10 cellular contexts compared by ENCODE assay signal in the genomic region with DNA sequence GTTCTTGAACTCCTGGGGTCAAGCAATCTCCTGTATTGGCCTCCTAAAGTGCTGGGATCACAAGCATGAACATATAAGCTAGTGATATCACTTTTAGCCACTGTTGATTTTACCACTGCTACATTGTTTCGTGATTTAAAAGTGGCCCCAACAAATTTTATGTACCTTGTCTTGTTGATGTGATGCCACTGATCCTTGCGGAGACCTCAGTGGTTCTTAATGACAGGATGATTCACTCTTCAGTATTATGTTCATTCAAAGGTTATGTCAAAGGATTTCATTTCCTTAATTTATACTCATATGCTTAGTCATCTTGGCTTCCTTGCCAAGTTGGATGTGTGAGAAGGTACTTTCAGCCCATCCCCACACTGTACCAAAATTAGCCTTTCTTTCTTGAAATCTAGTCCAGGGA. TPM values are rescaled to one million over a fixed set of nuclear protein-coding genes. Genes with fewer than 3 reads are reported as not detected.
DNase-seq lines count a peak whose midpoint lies in the region; ATAC-seq and TF ChIP-seq lines count a peak whose summit lies in the region.
"Had no signal": no experiment of that assay in that cellular context is flagged by ENCODE, and none has a peak within 500 bp of the region (broad histone marks: within the 10 kb centered on the region; RNA-seq: fewer than 3 reads in every experiment).

No MANE protein-coding gene starts in this region.

- in situ Hi-C loops in IMR-90 (cut with MboI; ENCODE audit: low sequenced_read_pairs): loop anchor here (10.0 kb wide), 1 partner anchor 599 kb away; no protein-coding TSS in a partner anchor

- TF ChIP-seq CTCF in DOHH2 (IDR thresholded peaks at IDR 0.05; ENCODE audit: low read depth, low read length, poor library complexity, severe bottlenecking) (no peak), IMR-90 (conservative IDR thresholded peaks at IDR 0.05; ENCODE audit: low read depth, low read length) (no peak)

- no peak overlapping the region for H3K56ac ChIP-seq in IMR-90 (ENCODE audit: extremely low read depth, insufficient read depth, low read length)

- H3K4me3 ChIP-seq in DOHH2 (ENCODE audit: low read length) (no peak overlapping the region), IMR-90 (ENCODE audit: insufficient read depth, low read depth, low read length) (no peak overlapping the region), adipocyte (ENCODE audit: low read length) (no peak overlapping the region), H7 (ENCODE audit: insufficient read depth, low read depth, low read length) (no peak overlapping the region)
- H3K4me3 ChIP-seq in naive thymus-derived CD4-positive, alpha-beta T cell (ENCODE audit: low read length): no peak overlapping the region

- intact Hi-C loops in IMR-90 (cut with micrococcal nuclease): no loop called here
- intact Hi-C loops in naive thymus-derived CD4-positive, alpha-beta T cell (cut with micrococcal nuclease): loop anchor here in 1 of 2 donors (1.0 kb wide), 1 partner anchor 8 kb away; no protein-coding TSS in a partner anchor

- H3K27ac Mint-ChIP-seq in naive thymus-derived CD4-positive, alpha-beta T cell: peak overlapping the region in 3 of 9 donors; percentile 10 to 59 (median 39)
- H3K27ac Mint-ChIP-seq: activated CD4-positive, alpha-beta T cell treated with anti-CD3 and anti-CD28 coated beads, Interleukin-2, amount 10 ng/mL, durations not matched to agents 7 days and 5 days had no signal

- H2BK5ac ChIP-seq in IMR-90 (ENCODE audit: low read depth, low read length, poor library complexity, severe bottlenecking): peak overlapping the region; percentile 41

- no peak overlapping the region for H4K8ac ChIP-seq in IMR-90 (ENCODE audit: low read depth in 2 of 2, low read length in 2 of 2)

- H3K9me3 ChIP-seq in DOHH2 (ENCODE audit: control insufficient read depth, insufficient read depth, low read length) (no peaks in the 10 kb centered on the region), IMR-90 (ENCODE audit: control insufficient read depth, insufficient read depth, low read length) (no peaks in the 10 kb centered on the region), adipocyte (ENCODE audit: control insufficient read depth, low read length) (no peaks in the 10 kb centered on the region)
- H3K9me3 ChIP-seq in naive thymus-derived CD4-positive, alpha-beta T cell (ENCODE audit: control insufficient read depth in 2 of 3, low read length in 3 of 3): no peaks in the 10 kb centered on the region

- peaks cover 8 to 13% of the 10 kb centered on the region in 2 experiments; a peak in 3 of 4 replicates for H3K79me1 ChIP-seq in IMR-90 (ENCODE audit: low read depth in 1 of 2, low read length in 2 of 2)

- no peak overlapping the region for H2AK5ac ChIP-seq in IMR-90 (ENCODE audit: low read depth, low read length)

- no CpG with 5 or more reads among the region's 2 CpGs for WGBS in IMR-90 (ENCODE audit: extremely low coverage in 2 of 2, insufficient read length in 1 of 2), 2 experiments

- H2BK120ac ChIP-seq in IMR-90 (ENCODE audit: low read depth, low read length): no peak overlapping the region

- H4K91ac ChIP-seq in IMR-90 (ENCODE audit: insufficient read depth, low read depth, low read length): no peak overlapping the region

- H3K27me3 ChIP-seq in DOHH2 (ENCODE audit: control insufficient read depth, low read length) (no peaks in the 10 kb centered on the region), IMR-90 (ENCODE audit: control insufficient read depth, insufficient read depth, low read length) (no peaks in the 10 kb centered on the region), adipocyte (replicated peaks; ENCODE audit: control insufficient read depth, insufficient read depth, low read length) (no peaks in the 10 kb centered on the region), H7 (ENCODE audit: control insufficient read depth, insufficient read depth, low read length) (no peaks in the 10 kb centered on the region)
- no peaks in the 10 kb centered on the region for H3K27me3 ChIP-seq in naive thymus-derived CD4-positive, alpha-beta T cell (ENCODE audit: control insufficient read depth in 2 of 2, insufficient read depth in 2 of 2, low read length in 2 of 2)

- no peak overlapping the region for H2BK20ac ChIP-seq in IMR-90 (ENCODE audit: low read depth, low read length)

- H3K4me2 ChIP-seq in DOHH2 (ENCODE audit: low read length): 0 out of 2 replicates have a peak overlapping the region, but pooled peaks have one; percentile 17
- peak overlapping the region; percentile 51; the same call in 1 of the 2 replicates for H3K4me2 ChIP-seq in IMR-90 (ENCODE audit: low read depth, low read length)

- H3K36me3 ChIP-seq in DOHH2 (ENCODE audit: control insufficient read depth, low read length): peaks cover 49% of the 10 kb centered on the region
- no peaks in the 10 kb centered on the region for H3K36me3 ChIP-seq in IMR-90 (ENCODE audit: control insufficient read depth, insufficient read depth, low read length)
- H3K36me3 ChIP-seq in adipocyte (ENCODE audit: control insufficient read depth, insufficient read depth, low read length, severe bottlenecking): no peaks in the 10 kb centered on the region
- H3K36me3 ChIP-seq in naive thymus-derived CD4-positive, alpha-beta T cell (ENCODE audit: control insufficient read depth in 2 of 3, insufficient read depth in 3 of 3, low read length in 3 of 3): no peaks in the 10 kb centered on the region
- no peaks in the 10 kb centered on the region for H3K36me3 ChIP-seq in H7 (replicated peaks; ENCODE audit: control insufficient read depth, insufficient read depth, low read length)

- DNase-seq in IMR-90: peak; percentile 90
- peak; percentile 62 for DNase-seq in adipocyte (ENCODE audit: low read depth)
- no peak for DNase-seq in naive thymus-derived CD4-positive, alpha-beta T cell
- no peak for DNase-seq in H7
- no peak for DNase-seq in stimulated activated CD4-positive, alpha-beta T cell treated with anti-CD3 and anti-CD28 coated beads, Interleukin-1b, Interleukin-23, amount 100 ng/mL, for 48 hours
- no peak for DNase-seq in NCI-H2171 (lab: John Stamatoyannopoulos, UW)
- DNase-seq: activated CD4-positive, alpha-beta T cell treated with anti-CD3 and anti-CD28 coated beads, Interleukin-2, amount 10 ng/mL, durations not matched to agents 7 days and 5 days; Karpas-422 had no signal

- no peak overlapping the region for H3K23ac ChIP-seq in IMR-90 (ENCODE audit: low read depth, low read length)

- H2BK15ac ChIP-seq in IMR-90 (ENCODE audit: low read depth, low read length): no peak overlapping the region

- H3K27ac ChIP-seq in DOHH2 (ENCODE audit: low read depth, low read length): no peak overlapping the region
- no peak overlapping the region for H3K27ac ChIP-seq in IMR-90 (ENCODE audit: insufficient read depth, low read length)
- H3K27ac ChIP-seq in naive thymus-derived CD4-positive, alpha-beta T cell (ENCODE audit: low read depth, low read length): no peak overlapping the region

- CTCF ChIA-PET in IMR-90 (lab: Yijun Ruan, JAX): no interaction called here
- CTCF ChIA-PET in naive thymus-derived CD4-positive, alpha-beta T cell (lab: Charles Lee): no interaction called here

- dilution Hi-C loops in IMR-90 (cut with HindIII; ENCODE audit: low sequenced_read_pairs, unreplicated experiment): no loop called here

- TF ChIP-seq POLR2A in IMR-90 (IDR thresholded peaks at IDR 0.05; ENCODE audit: low read depth, low read length): no peak

- no peak overlapping the region for H3K9ac ChIP-seq in IMR-90 (ENCODE audit: low read depth, low read length)
- H3K9ac ChIP-seq in adipocyte (ENCODE audit: low read length): no peak overlapping the region

- peaks cover 97% of the 10 kb centered on the region for H3K79me2 ChIP-seq in DOHH2 (ENCODE audit: control insufficient read depth, low read length)

- peaks cover 0 to 53% (median 44%) of the 10 kb centered on the region in 5 donors for H3K36me3 Mint-ChIP-seq in naive thymus-derived CD4-positive, alpha-beta T cell

- peaks cover 9% of the 10 kb centered on the region; the same call in 1 of the 2 replicates for H3F3A ChIP-seq in DOHH2 (ENCODE audit: control insufficient read depth, insufficient read depth)

- H3K9me2 ChIP-seq in DOHH2 (replicated peaks; ENCODE audit: control insufficient read depth, low read length): no peaks in the 10 kb centered on the region

- POLR2A ChIA-PET in IMR-90 (lab: Charles Lee; ENCODE audit: unreplicated experiment): no interaction called here
- POLR2A ChIA-PET in naive thymus-derived CD4-positive, alpha-beta T cell (lab: Charles Lee): no interaction called here

- no peak overlapping the region for H2AFZ ChIP-seq in IMR-90 (replicated peaks; ENCODE audit: low read length, poor library complexity)

- ATAC-seq in IMR-90 (ENCODE audit: low read depth): peak; percentile 83
- peak; percentile 67 for ATAC-seq in naive thymus-derived CD4-positive, alpha-beta T cell
- ATAC-seq in GM21786 (IDR thresholded peaks at IDR 0.05; ENCODE audit: unreplicated experiment): no peak

- H3K4ac ChIP-seq in IMR-90 (ENCODE audit: low read depth, low read length): peak overlapping the region; percentile 13; the same call in 1 of the 2 replicates

- H3K4me1 Mint-ChIP-seq in naive thymus-derived CD4-positive, alpha-beta T cell: peaks cover 57 to 99% (median 95%) of the 10 kb centered on the region in 7 donors

- no peak for TF ChIP-seq RAD21 in IMR-90 (IDR thresholded peaks at IDR 0.05; ENCODE audit: low read length)

- H3K14ac ChIP-seq in IMR-90 (replicated peaks; ENCODE audit: low read depth, low read length): no peak overlapping the region

- H4K5ac ChIP-seq in IMR-90 (ENCODE audit: low read depth, low read length): no peak overlapping the region

- H4K20me1 ChIP-seq in DOHH2 (ENCODE audit: control insufficient read depth, insufficient read depth, low read depth, low read length) (no peaks in the 10 kb centered on the region), IMR-90 (ENCODE audit: insufficient read depth, low read length) (no peaks in the 10 kb centered on the region)

- no peak overlapping the region for H2AK9ac ChIP-seq in IMR-90 (replicated peaks; ENCODE audit: low read depth, low read length, poor library complexity)

- H3K18ac ChIP-seq in IMR-90 (ENCODE audit: low read depth, low read length): no peak overlapping the region

- H3K4me3 Mint-ChIP-seq in naive thymus-derived CD4-positive, alpha-beta T cell: peak overlapping the region in 9 of 10 donors; percentile 6 to 65 (median 55)
- H3K4me3 Mint-ChIP-seq: activated CD4-positive, alpha-beta T cell treated with anti-CD3 and anti-CD28 coated beads, Interleukin-2, amount 10 ng/mL, durations not matched to agents 7 days and 5 days had no signal

- no peaks in the 10 kb centered on the region for H3K9me1 ChIP-seq in IMR-90 (ENCODE audit: insufficient read depth, low read length)

- peaks cover 39% of the 10 kb centered on the region for H3K4me1 ChIP-seq in DOHH2 (ENCODE audit: control insufficient read depth, low read length)
- peaks cover 4% of the 10 kb centered on the region for H3K4me1 ChIP-seq in IMR-90 (ENCODE audit: control insufficient read depth, insufficient read depth, low read length)
- H3K4me1 ChIP-seq in adipocyte (ENCODE audit: control insufficient read depth, insufficient read depth, low read length): peaks cover 13% of the 10 kb centered on the region
- H3K4me1 ChIP-seq in naive thymus-derived CD4-positive, alpha-beta T cell (ENCODE audit: control insufficient read depth in 2 of 2, insufficient read depth in 2 of 2, low read length in 2 of 2): peaks cover 24 to 62% of the 10 kb centered on the region in 2 donors

- no TSS peak for BruUV-seq in IMR-90 (replicated peaks; lab: Mats Ljungman, UMichigan)

- no peaks in the 10 kb centered on the region for H3K27me3 Mint-ChIP-seq in naive thymus-derived CD4-positive, alpha-beta T cell
- H3K27me3 Mint-ChIP-seq: activated CD4-positive, alpha-beta T cell treated with anti-CD3 and anti-CD28 coated beads, Interleukin-2, amount 10 ng/mL, durations not matched to agents 7 days and 5 days had no signal

- H3K9me3 Mint-ChIP-seq in naive thymus-derived CD4-positive, alpha-beta T cell: peaks cover 0 to 5% (median 0%) of the 10 kb centered on the region in 11 donors

RNA-seq across cellular contexts. Expression of gene PRKACB, which starts 12.1 kb away (rescaled TPM):
- total RNA-seq in IMR-90 (2012; rRNA removed): 8.2 and 14.2 TPM in 2 replicates
- polyA plus RNA-seq in IMR-90 (2012; rRNA removed): 5.8 and 8.3 TPM in 2 replicates
- 1.3 and 1.7 TPM in 2 replicates for polyA plus RNA-seq in IMR-90 (2012; cell fraction: cytosol; rRNA removed)
- polyA plus RNA-seq in IMR-90 (2012; cell fraction: nucleus; rRNA removed; ENCODE audit: low replicate concordance): 0.59 and 7.0 TPM in 2 replicates
- total RNA-seq in naive thymus-derived CD4-positive, alpha-beta T cell: 100 to 1,000 TPM in 2 of 5 experiments, 10 to 100 TPM in 3; 71.1 to 176 (median 89.3) TPM
- polyA plus RNA-seq in naive thymus-derived CD4-positive, alpha-beta T cell: 100 to 1,000 TPM in 1 of 2 donors, 10 to 100 TPM in 1; 95.0 to 134 TPM
- 16.6 and 21.1 TPM in 2 replicates for total RNA-seq in H7 (2014; rRNA removed; shearing (Covaris generic))

Comparison
In these comparisons a context has a peak if more than half of its experiments do, and no peak if none do; other contexts are left out.
1. DNase-seq: peak in IMR-90 (single experiment) and adipocyte (single experiment); none in naive thymus-derived CD4-positive, alpha-beta T cell (0 of 9), H7 (single experiment), stimulated activated CD4-positive, alpha-beta T cell treated with anti-CD3 and anti-CD28 coated beads, Interleukin-1b, Interleukin-23, amount 100 ng/mL, for 48 hours (single experiment) and NCI-H2171 (single experiment).